In the genomic region with DNA sequence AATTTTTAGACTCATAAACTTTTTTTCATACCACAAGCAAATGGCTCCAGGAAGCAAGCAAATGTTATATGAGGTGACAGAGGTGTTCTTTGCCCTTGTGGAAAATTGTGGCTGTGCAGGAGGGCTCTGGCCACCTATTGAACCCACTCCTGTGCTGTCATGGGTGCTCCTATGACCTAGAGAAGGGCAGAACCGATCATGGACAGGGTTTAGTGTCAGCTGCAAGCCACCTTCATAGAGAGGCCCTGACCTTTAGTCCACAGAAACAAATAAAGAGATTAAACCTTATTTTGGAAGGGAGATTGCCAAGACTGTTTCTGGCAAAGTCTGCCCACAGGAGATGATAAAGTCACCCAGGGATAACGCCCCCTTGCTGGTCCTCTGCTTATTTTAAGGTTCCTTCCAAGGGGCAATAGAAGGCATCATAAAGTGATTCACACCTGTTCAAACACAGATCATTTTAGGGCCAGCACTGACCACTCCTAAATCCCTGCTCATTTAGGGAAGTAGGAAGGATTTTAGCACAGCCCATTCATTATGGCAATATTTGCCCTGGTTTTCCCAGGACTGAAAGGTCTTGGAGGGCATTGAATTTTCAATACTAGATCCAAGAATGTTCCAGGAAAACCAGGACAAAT, we compare ENCODE assay signal across 1 cellular context.
TF ChIP-seq lines count a peak whose summit lies in the region.

No MANE protein-coding gene starts in this region.

TF ChIP-seq in GM12878, 131 proteins besides CTCF, POLR2A, EP300 and RAD21 (continued from another document):
- TF ChIP-seq RELB (IDR thresholded peaks at IDR 0.05; ENCODE audit: low read depth) (no peak), ZNF207 (IDR thresholded peaks at IDR 0.05; ENCODE audit: borderline replicate concordance) (no peak)
